ENCODE assay signal across 26 cellular contexts in the genomic region with DNA sequence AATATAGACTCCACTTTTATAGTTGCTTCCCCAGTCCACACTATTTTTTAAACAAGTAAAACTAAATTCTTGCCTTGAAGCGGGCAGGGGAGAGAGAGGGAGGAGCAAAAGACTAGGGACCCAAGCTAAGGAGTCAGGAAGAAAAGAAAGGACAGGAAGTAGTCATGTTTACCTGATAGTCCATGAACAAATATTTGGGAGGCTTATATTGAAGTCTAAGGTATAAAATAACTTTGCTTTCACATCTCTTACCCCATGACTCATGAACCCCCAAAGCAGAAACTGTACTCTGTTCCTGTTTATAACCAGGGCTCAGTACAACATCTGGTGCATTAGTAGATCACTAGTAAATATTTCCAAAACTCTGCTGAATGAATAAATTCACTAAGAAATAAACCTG.
DNase-seq lines count a peak whose midpoint lies in the region; ATAC-seq and TF ChIP-seq lines count a peak whose summit lies in the region.
"Had no signal": no experiment of that assay in that cellular context is flagged by ENCODE, and none has a peak within 500 bp of the region (broad histone marks: within the 10 kb centered on the region; RNA-seq: fewer than 3 reads in every experiment).

No MANE protein-coding gene starts in this region.

- H3K4me3 ChIP-seq in left ventricle myocardium inferior = no peak overlapping the region
- H3K4me3 ChIP-seq: heart right ventricle, MG63, right lobe of liver, transverse colon had no signal

- DNase-seq in left ventricle myocardium inferior (no peak), Right ventricle myocardium superior (no peak), chondrocyte (ENCODE audit: low spot score) (no peak), NCI-H146 treated with DMSO at 0.1 percent for 48 hours (lab: John Stamatoyannopoulos, UW; ENCODE audit: unreplicated experiment) (no peak), NCI-H1048 (lab: John Stamatoyannopoulos, UW) (no peak), SIG-M5 treated with dmso at 0.1 percent for 504 hours (lab: John Stamatoyannopoulos, UW; ENCODE audit: unreplicated experiment) (no peak)
- DNase-seq: activated CD8-positive, alpha-beta T cell treated with anti-CD3 and anti-CD28 coated beads, Interleukin-2, amount 10 ng/mL, durations not matched to agents 7 days and 5 days; activated naive CD4-positive, alpha-beta T cell treated with Interleukin-2 at 50 U/mL for 16 hours; activated T-cell treated with anti-CD3 and anti-CD28 coated beads, Interleukin-2, amount 50 U/mL, for 4 hours; BE2C; COR-L47; heart right ventricle; HFFc6; left cardiac atrium; mesenchymal stem cell; MG63; naive thymus-derived CD8-positive, alpha-beta T cell; NCI-H1694 treated with DMSO at 0.1 percent for 48 hours; NCI-H774; right lobe of liver; stimulated activated naive CD8-positive, alpha-beta T cell treated with anti-CD3 and anti-CD28 coated beads, Interleukin-15, amount 100 ng/mL, for 72 hours; SW 1271; transverse colon had no signal

- peaks cover 18% of the 10 kb centered on the region for H3K4me1 Mint-ChIP-seq in chondrocyte (ENCODE audit: low read depth)
- H3K4me1 Mint-ChIP-seq: stimulated activated naive CD8-positive, alpha-beta T cell treated with anti-CD3 and anti-CD28 coated beads, Interleukin-15, amount 100 ng/mL, for 72 hours had no signal

- H3K27ac ChIP-seq in left ventricle myocardium inferior (replicated peaks) = peak overlapping the region; percentile 57
- H3K27ac ChIP-seq: right lobe of liver, transverse colon had no signal

- intact Hi-C loops in left ventricle myocardium inferior (cut with micrococcal nuclease) = no loop called here
- intact Hi-C loops in Right ventricle myocardium superior (cut with DNase I) = loop anchor here (2.0 to 5.0 kb wide), 2 partner anchors 53 to 64 kb away; no protein-coding TSS in a partner anchor

- no peaks in the 10 kb centered on the region for H3K27me3 Mint-ChIP-seq in chondrocyte (ENCODE audit: low read depth)
- H3K27me3 Mint-ChIP-seq: naive thymus-derived CD8-positive, alpha-beta T cell; stimulated activated naive CD8-positive, alpha-beta T cell treated with anti-CD3 and anti-CD28 coated beads, Interleukin-15, amount 100 ng/mL, for 72 hours had no signal

- no peaks in the 10 kb centered on the region for H3K9me3 Mint-ChIP-seq in chondrocyte (ENCODE audit: low read depth)
- H3K9me3 Mint-ChIP-seq: activated T-cell treated with anti-CD3 and anti-CD28 coated beads, Interleukin-2, amount 50 U/mL, for 4 hours; HFFc6; naive thymus-derived CD8-positive, alpha-beta T cell; stimulated activated naive CD8-positive, alpha-beta T cell treated with anti-CD3 and anti-CD28 coated beads, Interleukin-15, amount 100 ng/mL, for 72 hours had no signal

- peak overlapping the region; percentile 22 for H3K27ac Mint-ChIP-seq in chondrocyte (ENCODE audit: unreplicated experiment)
- H3K27ac Mint-ChIP-seq: activated CD8-positive, alpha-beta T cell treated with anti-CD3 and anti-CD28 coated beads, Interleukin-2, amount 10 ng/mL, durations not matched to agents 7 days and 5 days; HFFc6; naive thymus-derived CD8-positive, alpha-beta T cell; stimulated activated naive CD8-positive, alpha-beta T cell treated with anti-CD3 and anti-CD28 coated beads, Interleukin-15, amount 100 ng/mL, for 72 hours had no signal

- no peaks in the 10 kb centered on the region for H3K27me3 ChIP-seq in left ventricle myocardium inferior (ENCODE audit: low read depth)
- H3K27me3 ChIP-seq: BE2C, heart right ventricle, MG63, right lobe of liver, transverse colon had no signal

- H3K9me3 ChIP-seq in left ventricle myocardium inferior (replicated peaks) = no peaks in the 10 kb centered on the region
- H3K9me3 ChIP-seq: BE2C, heart right ventricle, MG63, right lobe of liver, transverse colon had no signal

- H3K4me1 ChIP-seq in left ventricle myocardium inferior = peaks cover 32% of the 10 kb centered on the region
- H3K4me1 ChIP-seq: BE2C, right lobe of liver had no signal

- TF ChIP-seq CTCF in left ventricle myocardium inferior (IDR thresholded peaks at IDR 0.05; ENCODE audit: borderline replicate concordance) = no peak
- no peak for TF ChIP-seq CTCF in chondrocyte (IDR thresholded peaks at IDR 0.05)

- H3K36me3 ChIP-seq in left ventricle myocardium inferior = peaks cover 67% of the 10 kb centered on the region
- H3K36me3 ChIP-seq: MG63, right lobe of liver, transverse colon had no signal

- H3K4me3 Mint-ChIP-seq in chondrocyte (ENCODE audit: unreplicated experiment) = no peak overlapping the region
- H3K4me3 Mint-ChIP-seq: activated CD8-positive, alpha-beta T cell treated with anti-CD3 and anti-CD28 coated beads, Interleukin-2, amount 10 ng/mL, durations not matched to agents 7 days and 5 days; activated T-cell treated with anti-CD3 and anti-CD28 coated beads, Interleukin-2, amount 50 U/mL, for 4 hours; HFFc6; naive thymus-derived CD8-positive, alpha-beta T cell; stimulated activated naive CD8-positive, alpha-beta T cell treated with anti-CD3 and anti-CD28 coated beads, Interleukin-15, amount 100 ng/mL, for 72 hours had no signal

- peaks cover 24% of the 10 kb centered on the region for H3K36me3 Mint-ChIP-seq in chondrocyte (ENCODE audit: low read depth)
- H3K36me3 Mint-ChIP-seq: naive thymus-derived CD8-positive, alpha-beta T cell had no signal

- ATAC-seq in Right ventricle myocardium superior (ENCODE audit: poor library complexity) (no peak), HG03159 (IDR thresholded peaks at IDR 0.05; ENCODE audit: unreplicated experiment) (peak; percentile 45), GM21447 (IDR thresholded peaks at IDR 0.05; ENCODE audit: unreplicated experiment) (no peak)
- ATAC-seq: activated CD4-positive, CD25-positive, alpha-beta regulatory T cell treated with anti-CD3 and anti-CD28 coated beads, Interleukin-2, amount 50 U/mL, for 24 hours; activated CD8-positive, alpha-beta T cell treated with anti-CD3 and anti-CD28 coated beads, Interleukin-2, amount 10 ng/mL, durations not matched to agents 7 days and 5 days; activated T-cell treated with anti-CD3 and anti-CD28 coated beads, Interleukin-2, amount 50 U/mL, for 4 hours; heart right ventricle; left cardiac atrium; naive thymus-derived CD8-positive, alpha-beta T cell; stimulated activated naive CD8-positive, alpha-beta T cell treated with anti-CD3 and anti-CD28 coated beads, Interleukin-15, amount 100 ng/mL, for 72 hours had no signal
